In genomic region chr14:103633391-103633790, GRCh38 we compare ENCODE assay signal across 19 cellular contexts. TPM values are rescaled to one million over a fixed set of nuclear protein-coding genes. Genes with fewer than 3 reads are reported as not detected.
DNase-seq lines count a peak whose midpoint lies in the region; ATAC-seq and TF ChIP-seq lines count a peak whose summit lies in the region.
"Had no signal": no experiment of that assay in that cellular context is flagged by ENCODE, and none has a peak within 500 bp of the region (broad histone marks: within the 10 kb centered on the region; RNA-seq: fewer than 3 reads in every experiment).

No MANE protein-coding gene starts in this region.

- H3K9me2 ChIP-seq in GM23248 (ENCODE audit: insufficient read depth), result no peaks in the 10 kb centered on the region

- POLR2A ChIA-PET in CD4-positive, alpha-beta T cell (lab: Charles Lee), result no interaction called here

- no peak for TF ChIP-seq CTCF in CD4-positive, alpha-beta T cell (IDR thresholded peaks at IDR 0.05)
- TF ChIP-seq CTCF in ascending aorta (IDR thresholded peaks at IDR 0.05) (no peak), nephron (IDR thresholded peaks at IDR 0.05; ENCODE audit: unreplicated experiment in 3 of 3) (no peak)

- no peaks in the 10 kb centered on the region for H3K9me3 ChIP-seq in CD4-positive, alpha-beta T cell (ENCODE audit: control insufficient read depth, low read length)
- H3K9me3 ChIP-seq in GM23248 (ENCODE audit: low read depth), result no peaks in the 10 kb centered on the region
- peaks cover 0 to 8% of the 10 kb centered on the region in 2 donors for H3K9me3 ChIP-seq in ascending aorta
- H3K9me3 ChIP-seq: ovary, SJSA1 had no signal

- no peak for ATAC-seq in CD4-positive, alpha-beta T cell (ENCODE audit: poor library complexity)
- ATAC-seq: activated CD4-positive, alpha-beta T cell treated with anti-CD3 and anti-CD28 coated beads for 36 hours; HCT116; left cardiac atrium had no signal

- peaks cover 92% of the 10 kb centered on the region for H3K79me2 ChIP-seq in GM23248 (ENCODE audit: insufficient read depth)

- DNase-seq in CD4-positive, alpha-beta T cell, result no peak
- peak; percentile 27 for DNase-seq in GM23248
- no peak for DNase-seq in ascending aorta (ENCODE audit: low spot score in 2 of 2)
- DNase-seq in pons (ENCODE audit: low spot score), result no peak
- DNase-seq in anterior cingulate cortex (lab: John Stamatoyannopoulos, UW), result no peak
- DNase-seq in activated T-helper 1 cell treated with anti-CD3 and anti-CD28 coated beads, Interleukin-12 subunit alpha, Interleukin-12 subunit beta, Interleukin-2, Interleukin-4 antibody, amounts not matched to agents 30 ng/mL and 10 ng/mL and 1 ng/mL, durations not matched to agents 14 hours and 24 hours and 36 hours (ENCODE audit: low spot score), result no peak
- DNase-seq: activated CD4-positive, alpha-beta T cell treated with anti-CD3 and anti-CD28 coated beads for 36 hours; activated naive CD4-positive, alpha-beta T cell treated with anti-CD3 and anti-CD28 coated beads, Interleukin-2, amount 10 ng/mL, durations not matched to agents 7 days and 5 days; brain microvascular endothelial cell; Kasumi-1; left cardiac atrium; NCI-H1105; NCI-H2081 treated with DMSO at 0.1 percent for 48 hours; NCI-H526; ovary; T-helper 9 cell had no signal

- H3K4me3 ChIP-seq in GM23248 (no peak overlapping the region), ascending aorta (no peak overlapping the region)
- H3K4me3 ChIP-seq: ovary, SJSA1 had no signal

- peaks cover 30% of the 10 kb centered on the region for H4K20me1 ChIP-seq in GM23248 (ENCODE audit: insufficient read depth)

- no peaks in the 10 kb centered on the region for H3K36me3 ChIP-seq in GM23248 (ENCODE audit: low read depth)
- H3K36me3 ChIP-seq in ascending aorta, result peaks cover 0 to 8% of the 10 kb centered on the region in 2 donors
- H3K36me3 ChIP-seq: ovary had no signal

- H3K9me3 Mint-ChIP-seq in CD4-positive, alpha-beta T cell, result no peaks in the 10 kb centered on the region
- H3K9me3 Mint-ChIP-seq in nephron, result no peaks in the 10 kb centered on the region
- H3K9me3 Mint-ChIP-seq in activated T-helper 1 cell treated with anti-CD3 and anti-CD28 coated beads, Interleukin-12 subunit alpha, Interleukin-12 subunit beta, Interleukin-2, Interleukin-4 antibody, amounts not matched to agents 30 ng/mL and 10 ng/mL and 1 ng/mL, durations not matched to agents 14 hours and 24 hours and 36 hours, result no peaks in the 10 kb centered on the region
- H3K9me3 Mint-ChIP-seq: activated naive CD4-positive, alpha-beta T cell treated with anti-CD3 and anti-CD28 coated beads, Interleukin-2, amount 10 ng/mL, durations not matched to agents 7 days and 5 days had no signal

- H3K27me3 ChIP-seq in CD4-positive, alpha-beta T cell (ENCODE audit: control insufficient read depth, insufficient read depth, low read length), result no peaks in the 10 kb centered on the region
- H3K27me3 ChIP-seq in GM23248 (replicated peaks; ENCODE audit: insufficient read depth) (no peaks in the 10 kb centered on the region), ascending aorta (no peaks in the 10 kb centered on the region)
- H3K27me3 ChIP-seq: brain microvascular endothelial cell, ovary, SJSA1 had no signal

- H3K4me1 Mint-ChIP-seq in CD4-positive, alpha-beta T cell (ENCODE audit: low read depth), result peaks cover 61% of the 10 kb centered on the region
- H3K4me1 Mint-ChIP-seq in nephron, result peaks cover 37% of the 10 kb centered on the region
- H3K4me1 Mint-ChIP-seq in activated T-helper 1 cell treated with anti-CD3 and anti-CD28 coated beads, Interleukin-12 subunit alpha, Interleukin-12 subunit beta, Interleukin-2, Interleukin-4 antibody, amounts not matched to agents 30 ng/mL and 10 ng/mL and 1 ng/mL, durations not matched to agents 14 hours and 24 hours and 36 hours (ENCODE audit: low read depth), result peaks cover 35% of the 10 kb centered on the region

- H3K27ac ChIP-seq in CD4-positive, alpha-beta T cell (ENCODE audit: low read depth, low read length), result no peak overlapping the region
- H3K27ac ChIP-seq in GM23248 (0 out of 2 replicates have a peak overlapping the region, but pooled peaks have one; percentile 3), ascending aorta (peak overlapping the region; percentile 8 to 44)
- H3K27ac ChIP-seq: brain microvascular endothelial cell, ovary, SJSA1 had no signal

- CTCF ChIA-PET in CD4-positive, alpha-beta T cell (lab: Charles Lee), result no interaction called here

- no peak overlapping the region for H2AFZ ChIP-seq in GM23248

- H3K27ac Mint-ChIP-seq in CD4-positive, alpha-beta T cell, result no peak overlapping the region
- H3K27ac Mint-ChIP-seq in nephron, result peak overlapping the region in 2 of 3 experiments; percentile 52 to 55
- H3K27ac Mint-ChIP-seq in activated T-helper 1 cell treated with anti-CD3 and anti-CD28 coated beads, Interleukin-12 subunit alpha, Interleukin-12 subunit beta, Interleukin-2, Interleukin-4 antibody, amounts not matched to agents 30 ng/mL and 10 ng/mL and 1 ng/mL, durations not matched to agents 14 hours and 24 hours and 36 hours, result no peak overlapping the region
- H3K27ac Mint-ChIP-seq: activated CD4-positive, alpha-beta T cell treated with anti-CD3 and anti-CD28 coated beads for 36 hours had no signal

- H3K4me3 Mint-ChIP-seq in CD4-positive, alpha-beta T cell, result peak overlapping the region; percentile 52
- peak overlapping the region; percentile 46 to 83 (median 70) for H3K4me3 Mint-ChIP-seq in nephron
- no peak overlapping the region for H3K4me3 Mint-ChIP-seq in activated T-helper 1 cell treated with anti-CD3 and anti-CD28 coated beads, Interleukin-12 subunit alpha, Interleukin-12 subunit beta, Interleukin-2, Interleukin-4 antibody, amounts not matched to agents 30 ng/mL and 10 ng/mL and 1 ng/mL, durations not matched to agents 14 hours and 24 hours and 36 hours
- H3K4me3 Mint-ChIP-seq: activated CD4-positive, alpha-beta T cell treated with anti-CD3 and anti-CD28 coated beads for 36 hours; activated naive CD4-positive, alpha-beta T cell treated with anti-CD3 and anti-CD28 coated beads, Interleukin-2, amount 10 ng/mL, durations not matched to agents 7 days and 5 days had no signal

- no peak overlapping the region for H3K9ac ChIP-seq in GM23248

- WGBS in GM23248 (ENCODE audit: low coverage in 1 of 2, low lambda C conversion rate in 2 of 2, missing lambda C conversion rate in 2 of 2), 2 experiments, result 30 to 50% methylated on average over 1 of the region's 1 CpG

- in situ Hi-C loops in GM23248 (cut with MboI), result no loop called here

- H3K27me3 Mint-ChIP-seq in CD4-positive, alpha-beta T cell, result no peaks in the 10 kb centered on the region
- H3K27me3 Mint-ChIP-seq in nephron (ENCODE audit: low read depth), result no peaks in the 10 kb centered on the region
- no peaks in the 10 kb centered on the region for H3K27me3 Mint-ChIP-seq in activated T-helper 1 cell treated with anti-CD3 and anti-CD28 coated beads, Interleukin-12 subunit alpha, Interleukin-12 subunit beta, Interleukin-2, Interleukin-4 antibody, amounts not matched to agents 30 ng/mL and 10 ng/mL and 1 ng/mL, durations not matched to agents 14 hours and 24 hours and 36 hours (ENCODE audit: insufficient read depth)
- H3K27me3 Mint-ChIP-seq: activated CD4-positive, alpha-beta T cell treated with anti-CD3 and anti-CD28 coated beads for 36 hours; activated naive CD4-positive, alpha-beta T cell treated with anti-CD3 and anti-CD28 coated beads, Interleukin-2, amount 10 ng/mL, durations not matched to agents 7 days and 5 days had no signal

- peaks cover 58% of the 10 kb centered on the region for H3F3A ChIP-seq in GM23248 (ENCODE audit: insufficient read depth)

- peaks cover 48% of the 10 kb centered on the region for H3K4me1 ChIP-seq in GM23248 (ENCODE audit: insufficient read depth)
- H3K4me1 ChIP-seq in ascending aorta, result peaks cover 8 to 35% of the 10 kb centered on the region in 2 donors

- H3K36me3 Mint-ChIP-seq in CD4-positive, alpha-beta T cell (ENCODE audit: low read depth), result peaks cover 30% of the 10 kb centered on the region
- peaks cover 33% of the 10 kb centered on the region for H3K36me3 Mint-ChIP-seq in nephron (ENCODE audit: low read depth)
- peaks cover 20% of the 10 kb centered on the region for H3K36me3 Mint-ChIP-seq in activated T-helper 1 cell treated with anti-CD3 and anti-CD28 coated beads, Interleukin-12 subunit alpha, Interleukin-12 subunit beta, Interleukin-2, Interleukin-4 antibody, amounts not matched to agents 30 ng/mL and 10 ng/mL and 1 ng/mL, durations not matched to agents 14 hours and 24 hours and 36 hours (ENCODE audit: low read depth)

- H3K4me2 ChIP-seq in GM23248 (ENCODE audit: unreplicated experiment), result peak overlapping the region; percentile 31

- intact Hi-C loops in CD4-positive, alpha-beta T cell (cut with DNase I, micrococcal nuclease), result no loop called here
- intact Hi-C loops in ascending aorta (cut with DNase I), result no loop called here
- intact Hi-C loops in activated T-helper 1 cell treated with anti-CD3 and anti-CD28 coated beads, Interleukin-12 subunit alpha, Interleukin-12 subunit beta, Interleukin-2, Interleukin-4 antibody, amounts not matched to agents 30 ng/mL and 10 ng/mL and 1 ng/mL, durations not matched to agents 14 hours and 24 hours and 36 hours (cut with micrococcal nuclease), result no loop called here

RNA-seq across cellular contexts. Expression of gene KLC1, which starts 4.4 kb away (rescaled TPM):
- total RNA-seq in CD4-positive, alpha-beta T cell, result 100 to 1,000 TPM; 111 to 119 TPM
- total RNA-seq in GM23248 (2014; rRNA removed; shearing (Covaris generic)), result 339 and 410 TPM in 2 replicates
- polyA plus RNA-seq in GM23248 (2016; fragmentation: Nextera tagmentation; extraction: Ambion mirVana), result 177 and 184 TPM in 2 replicates
- total RNA-seq in ascending aorta, result 302 TPM
- total RNA-seq in activated T-helper 1 cell treated with anti-CD3 and anti-CD28 coated beads, Interleukin-12 subunit alpha, Interleukin-12 subunit beta, Interleukin-2, Interleukin-4 antibody, amounts not matched to agents 30 ng/mL and 10 ng/mL and 1 ng/mL, durations not matched to agents 14 hours and 24 hours and 36 hours, result 148 and 150 TPM in 2 replicates

Comparison
In these comparisons a context has a peak if more than half of its experiments do, and no peak if none do; other contexts are left out.
1. H3K27ac Mint-ChIP-seq: peak in nephron (2 of 3); none in CD4-positive, alpha-beta T cell (single experiment) and activated T-helper 1 cell treated with anti-CD3 and anti-CD28 coated beads, Interleukin-12 subunit alpha, Interleukin-12 subunit beta, Interleukin-2, Interleukin-4 antibody, amounts not matched to agents 30 ng/mL and 10 ng/mL and 1 ng/mL, durations not matched to agents 14 hours and 24 hours and 36 hours (single experiment).